ENCODE assay signal across 13 cellular contexts in genomic region chr2:181471783-181472182, GRCh38. TPM values are rescaled to one million over a fixed set of nuclear protein-coding genes. Genes with fewer than 3 reads are reported as not detected.
DNase-seq lines count a peak whose midpoint lies in the region; ATAC-seq and TF ChIP-seq lines count a peak whose summit lies in the region.
"Had no signal": no experiment of that assay in that cellular context is flagged by ENCODE, and none has a peak within 500 bp of the region (broad histone marks: within the 10 kb centered on the region; RNA-seq: fewer than 3 reads in every experiment).

No MANE protein-coding gene starts in this region.

- DNase-seq in DMS53 treated with DMSO at 0.1 percent for 48 hours (lab: John Stamatoyannopoulos, UW; ENCODE audit: unreplicated experiment) (peak; percentile 91), RPMI7951 (ENCODE audit: low read depth) (peak; percentile 36), iris pigment epithelial cell (ENCODE audit: low read depth) (peak; percentile 28), adrenal gland (no peak), iPS-NIHi7 (ENCODE audit: extremely low spot score) (no peak), NCI-H226 (no peak)
- DNase-seq: hippocampal formation, NCI-H1694 treated with DMSO at 0.1 percent for 48 hours, psoas muscle had no signal

- intact Hi-C loops in adrenal gland (cut with DNase I) = no loop called here

- no peak overlapping the region for H3K9ac ChIP-seq in BLaER1 treated with 17β-estradiol and CSF1 and Interleukin-3, amounts not matched to agents 10 nM and 100 nM

- H3K4me2 ChIP-seq in BLaER1 treated with 17β-estradiol and CSF1 and Interleukin-3, amounts not matched to agents 10 nM and 100 nM = peak overlapping the region; percentile 41 to 69 (median 58); a peak in 21 of 22 replicates

- peaks cover 0 to 7% (median 0%) of the 10 kb centered on the region in 11 experiments; a peak in 5 of 22 replicates for H3K9me3 ChIP-seq in BLaER1 treated with 17β-estradiol and CSF1 and Interleukin-3, amounts not matched to agents 10 nM and 100 nM (replicated peaks in 1 of 11)
- H3K9me3 ChIP-seq in adrenal gland (replicated peaks in 1 of 3) = no peaks in the 10 kb centered on the region
- H3K9me3 ChIP-seq: psoas muscle, thoracic aorta had no signal

- no peak overlapping the region for H3K4me3 ChIP-seq in BLaER1 treated with 17β-estradiol and CSF1 and Interleukin-3, amounts not matched to agents 10 nM and 100 nM
- no peak overlapping the region for H3K4me3 ChIP-seq in adrenal gland
- H3K4me3 ChIP-seq: psoas muscle, thoracic aorta had no signal

- 0 out of 22 replicates have a peak overlapping the region, but pooled peaks of 1 of the 11 experiments have one; percentile 3 for H3K27ac ChIP-seq in BLaER1 treated with 17β-estradiol and CSF1 and Interleukin-3, amounts not matched to agents 10 nM and 100 nM
- H3K27ac ChIP-seq in adrenal gland = no peak overlapping the region
- H3K27ac ChIP-seq: psoas muscle, thoracic aorta had no signal

- TF ChIP-seq POLR2A in adrenal gland (IDR thresholded peaks at IDR 0.05) = no peak

- H3K36me3 ChIP-seq in BLaER1 treated with 17β-estradiol and CSF1 and Interleukin-3, amounts not matched to agents 10 nM and 100 nM = peaks cover 42 to 96% (median 93%) of the 10 kb centered on the region in 11 experiments
- no peaks in the 10 kb centered on the region for H3K36me3 ChIP-seq in adrenal gland (replicated peaks in 1 of 2)
- H3K36me3 ChIP-seq: thoracic aorta had no signal

- peaks cover 39 to 60% (median 53%) of the 10 kb centered on the region in 10 experiments for H3K4me1 ChIP-seq in BLaER1 treated with 17β-estradiol and CSF1 and Interleukin-3, amounts not matched to agents 10 nM and 100 nM
- no peaks in the 10 kb centered on the region for H3K4me1 ChIP-seq in adrenal gland (replicated peaks in 1 of 2)
- H3K4me1 ChIP-seq: psoas muscle had no signal

- TF ChIP-seq CTCF in adrenal gland (IDR thresholded peaks at IDR 0.05) = no peak

- no peaks in the 10 kb centered on the region for H3K27me3 ChIP-seq in BLaER1 treated with 17β-estradiol and CSF1 and Interleukin-3, amounts not matched to agents 10 nM and 100 nM
- H3K27me3 ChIP-seq in adrenal gland = no peaks in the 10 kb centered on the region

- peaks cover 43 to 97% (median 83%) of the 10 kb centered on the region in 11 experiments for H4K20me1 ChIP-seq in BLaER1 treated with 17β-estradiol and CSF1 and Interleukin-3, amounts not matched to agents 10 nM and 100 nM

- no peak for ATAC-seq in HG02763 (IDR thresholded peaks at IDR 0.05; ENCODE audit: unreplicated experiment)
- ATAC-seq: HepG2, psoas muscle had no signal

RNA-seq across cellular contexts. Expression of gene ITGA4, which starts 14.6 kb away (rescaled TPM):
- total RNA-seq in RPMI7951 (2014; rRNA removed; shearing (Covaris generic)) = 78.1 and 89.6 TPM in 2 replicates
- 10 to 100 TPM in 1 of 8 donors, 1 to 10 TPM in 7; 1.4 to 14.5 (median 6.2) TPM for total RNA-seq in adrenal gland
- polyA plus RNA-seq in adrenal gland = 1 to 10 TPM in 1 of 3 donors, under 1 TPM in 2; 0.37 to 3.3 (median 0.56) TPM
- total RNA-seq: HepG2 had no signal
- polyA plus RNA-seq: HepG2 had no signal

Comparison
In these comparisons a context has a peak if more than half of its experiments do, and no peak if none do; other contexts are left out.
1. DNase-seq: peak in DMS53 treated with DMSO at 0.1 percent for 48 hours (single experiment), RPMI7951 (single experiment) and iris pigment epithelial cell (single experiment); none in adrenal gland (0 of 7), iPS-NIHi7 (single experiment) and NCI-H226 (single experiment).